17 cellular contexts compared by ENCODE assay signal in the genomic region with DNA sequence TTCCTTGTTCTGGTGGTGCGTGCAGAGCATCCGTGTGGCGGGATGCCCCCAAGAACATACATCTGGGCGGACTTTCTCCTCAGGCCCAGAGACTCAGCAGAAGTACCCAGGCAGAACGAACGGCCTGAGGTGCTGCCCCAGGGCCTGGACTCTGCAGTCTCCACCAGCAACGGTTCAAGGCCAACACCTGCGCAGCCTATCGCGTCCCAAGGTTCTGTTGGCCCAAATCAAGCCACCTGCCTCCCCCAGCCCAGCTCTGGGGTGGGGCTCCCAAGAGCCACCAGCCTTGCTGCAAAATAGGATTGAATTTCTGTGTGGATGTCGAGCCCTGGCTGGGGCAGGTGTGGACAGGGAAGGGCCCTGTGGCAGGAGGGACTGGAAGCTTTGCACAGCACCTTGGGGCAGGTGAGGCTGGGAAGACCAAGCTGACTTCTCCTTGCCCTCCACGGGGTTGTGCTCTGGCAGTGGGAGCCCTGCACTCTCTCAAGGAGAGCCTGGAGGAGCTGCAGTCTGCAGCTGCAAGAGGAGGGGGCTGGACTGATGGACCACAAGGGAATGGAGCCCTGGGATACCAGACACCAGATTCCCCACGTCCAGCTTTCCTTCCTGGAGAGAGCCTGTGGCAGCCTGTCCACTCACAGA.
DNase-seq lines count a peak whose midpoint lies in the region; ATAC-seq and TF ChIP-seq lines count a peak whose summit lies in the region.
"Had no signal": no experiment of that assay in that cellular context is flagged by ENCODE, and none has a peak within 500 bp of the region (broad histone marks: within the 10 kb centered on the region; RNA-seq: fewer than 3 reads in every experiment).

No MANE protein-coding gene starts in this region.

- H3K18ac ChIP-seq in trophoblast cell (ENCODE audit: low read length), result no peak overlapping the region

- H3K4me1 ChIP-seq in trophoblast cell (ENCODE audit: control insufficient read depth in 1 of 2, insufficient read depth in 2 of 2, low read length in 2 of 2) (no peaks in the 10 kb centered on the region), hepatocyte (ENCODE audit: insufficient read depth) (no peaks in the 10 kb centered on the region)

- H2AK5ac ChIP-seq in trophoblast cell (ENCODE audit: low read length), result no peak overlapping the region

- ATAC-seq in natural killer cell treated with Interleukin-12 subunit alpha and Interleukin-12 subunit beta and Interleukin-15 and Interleukin-18, amount 100 ng/mL, for 72 hours, result peak; percentile 17 to 25
- ATAC-seq in natural killer cell (no peak), GM18498 (IDR thresholded peaks at IDR 0.05; ENCODE audit: unreplicated experiment) (no peak)

- no peak for DNase-seq in natural killer cell treated with Interleukin-12 subunit alpha and Interleukin-12 subunit beta and Interleukin-15 and Interleukin-18, amount 100 ng/mL, for 72 hours (ENCODE audit: low spot score)
- no peak for DNase-seq in natural killer cell
- DNase-seq in islet precursor cell, result peak; percentile 31
- no peak for DNase-seq in trophoblast cell
- DNase-seq in D341Med (ENCODE audit: low spot score), result no peak
- DNase-seq in hepatocyte (ENCODE audit: low spot score), result no peak
- DNase-seq: ACHN; BE2C; C1 segment of cervical spinal cord; CD4-positive, CD25-positive, alpha-beta regulatory T cell; CD8-positive, alpha-beta memory T cell; COR-L47; GM23248; HCEC 1CT had no signal

- H2AFZ ChIP-seq in trophoblast cell (ENCODE audit: insufficient read depth, low read length, poor library complexity) (no peak overlapping the region), hepatocyte (no peak overlapping the region)
- H2AFZ ChIP-seq: GM23248 had no signal

- peak overlapping the region; percentile 4 for H3K4me3 ChIP-seq in trophoblast cell (ENCODE audit: low read depth, low read length)
- no peak overlapping the region for H3K4me3 ChIP-seq in hepatocyte
- H3K4me3 ChIP-seq: GM23248 had no signal

- no peaks in the 10 kb centered on the region for H3K27me3 Mint-ChIP-seq in natural killer cell treated with Interleukin-12 subunit alpha and Interleukin-12 subunit beta and Interleukin-15 and Interleukin-18, amount 100 ng/mL, for 72 hours
- H3K27me3 Mint-ChIP-seq in natural killer cell (ENCODE audit: low read depth in 2 of 2), result peaks cover 5 to 11% of the 10 kb centered on the region in 2 donors
- H3K27me3 Mint-ChIP-seq: CD4-positive, CD25-positive, alpha-beta regulatory T cell; IgD-negative memory B cell had no signal

- H3K4me1 Mint-ChIP-seq in natural killer cell treated with Interleukin-12 subunit alpha and Interleukin-12 subunit beta and Interleukin-15 and Interleukin-18, amount 100 ng/mL, for 72 hours (ENCODE audit: low read depth in 2 of 2), result no peaks in the 10 kb centered on the region
- no peaks in the 10 kb centered on the region for H3K4me1 Mint-ChIP-seq in natural killer cell
- H3K4me1 Mint-ChIP-seq: CD4-positive, CD25-positive, alpha-beta regulatory T cell; CD8-positive, alpha-beta memory T cell; IgD-negative memory B cell had no signal

- H3K9me3 Mint-ChIP-seq in natural killer cell treated with Interleukin-12 subunit alpha and Interleukin-12 subunit beta and Interleukin-15 and Interleukin-18, amount 100 ng/mL, for 72 hours, result no peaks in the 10 kb centered on the region
- no peaks in the 10 kb centered on the region for H3K9me3 Mint-ChIP-seq in natural killer cell

- H3K9me3 ChIP-seq in trophoblast cell (ENCODE audit: insufficient read depth, low read depth, low read length) (no peaks in the 10 kb centered on the region), hepatocyte (ENCODE audit: low read depth) (no peaks in the 10 kb centered on the region)
- H3K9me3 ChIP-seq: BE2C had no signal

- no CpG with 5 or more reads among the region's 13 CpGs for WGBS in trophoblast cell (ENCODE audit: extremely low coverage, insufficient coverage, insufficient read length)
- 91% methylated on average over 13 of the region's 13 CpGs for WGBS in hepatocyte (ENCODE audit: low lambda C conversion rate, missing lambda C conversion rate)

- peak overlapping the region; percentile 26 for H4K12ac ChIP-seq in trophoblast cell (ENCODE audit: low read depth, low read length)

- no peak overlapping the region for H2BK5ac ChIP-seq in trophoblast cell (ENCODE audit: low read depth, low read length, poor library complexity)

- no peak overlapping the region for H3K4me3 Mint-ChIP-seq in natural killer cell treated with Interleukin-12 subunit alpha and Interleukin-12 subunit beta and Interleukin-15 and Interleukin-18, amount 100 ng/mL, for 72 hours
- H3K4me3 Mint-ChIP-seq in natural killer cell, result no peak overlapping the region
- H3K4me3 Mint-ChIP-seq: CD4-positive, CD25-positive, alpha-beta regulatory T cell; CD8-positive, alpha-beta memory T cell had no signal

- no peaks in the 10 kb centered on the region for H3K36me3 ChIP-seq in trophoblast cell (ENCODE audit: control insufficient read depth in 1 of 2, insufficient read depth in 2 of 2, low read length in 2 of 2)
- H3K36me3 ChIP-seq in hepatocyte (replicated peaks; ENCODE audit: insufficient read depth, low read depth), result no peaks in the 10 kb centered on the region

- H3K27ac ChIP-seq in trophoblast cell (ENCODE audit: low read depth, low read length) (no peak overlapping the region), hepatocyte (no peak overlapping the region)
- H3K27ac ChIP-seq: GM23248, HL-60 had no signal

- no peaks in the 10 kb centered on the region for H3K36me3 Mint-ChIP-seq in natural killer cell treated with Interleukin-12 subunit alpha and Interleukin-12 subunit beta and Interleukin-15 and Interleukin-18, amount 100 ng/mL, for 72 hours
- no peaks in the 10 kb centered on the region for H3K36me3 Mint-ChIP-seq in natural killer cell
- H3K36me3 Mint-ChIP-seq: CD4-positive, CD25-positive, alpha-beta regulatory T cell; CD8-positive, alpha-beta memory T cell; IgD-negative memory B cell had no signal

- H3K23ac ChIP-seq in trophoblast cell (ENCODE audit: low read length), result no peak overlapping the region

- H3K4ac ChIP-seq in trophoblast cell (ENCODE audit: low read depth, low read length), result no peak overlapping the region

- H3K27me3 ChIP-seq in trophoblast cell (ENCODE audit: insufficient read depth, low read length) (no peaks in the 10 kb centered on the region), hepatocyte (no peaks in the 10 kb centered on the region)
- H3K27me3 ChIP-seq: BE2C had no signal

- H3K79me2 ChIP-seq in trophoblast cell (ENCODE audit: control insufficient read depth, insufficient read depth, low read length, poor library complexity), result no peaks in the 10 kb centered on the region
- no peaks in the 10 kb centered on the region for H3K79me2 ChIP-seq in hepatocyte

- H2BK120ac ChIP-seq in trophoblast cell (ENCODE audit: insufficient read depth, low read length, poor library complexity), result no peak overlapping the region

- no peak overlapping the region for H3K14ac ChIP-seq in trophoblast cell (ENCODE audit: low read length)

- H4K91ac ChIP-seq in trophoblast cell (ENCODE audit: low read depth, low read length), result no peak overlapping the region

- TF ChIP-seq CTCF in natural killer cell (IDR thresholded peaks at IDR 0.05), result no peak
- no peak for TF ChIP-seq CTCF in hepatocyte (IDR thresholded peaks at IDR 0.05; ENCODE audit: poor library complexity)

- no peaks in the 10 kb centered on the region for H3K9me2 ChIP-seq in hepatocyte (replicated peaks; ENCODE audit: insufficient read depth)

- H3K9ac ChIP-seq in trophoblast cell (ENCODE audit: low read length), result no peak overlapping the region
- H3K9ac ChIP-seq: GM23248 had no signal

- intact Hi-C loops in natural killer cell (cut with micrococcal nuclease), result no loop called here

- H3K4me2 ChIP-seq in trophoblast cell (ENCODE audit: low read length) (no peak overlapping the region), hepatocyte (no peak overlapping the region)

- H4K20me1 ChIP-seq in hepatocyte (ENCODE audit: insufficient read depth, poor library complexity, severe bottlenecking), result no peaks in the 10 kb centered on the region

- H4K8ac ChIP-seq in trophoblast cell (ENCODE audit: low read depth, low read length), result no peak overlapping the region

- no peak overlapping the region for H3K27ac Mint-ChIP-seq in natural killer cell treated with Interleukin-12 subunit alpha and Interleukin-12 subunit beta and Interleukin-15 and Interleukin-18, amount 100 ng/mL, for 72 hours
- no peak overlapping the region for H3K27ac Mint-ChIP-seq in natural killer cell
- H3K27ac Mint-ChIP-seq: CD4-positive, CD25-positive, alpha-beta regulatory T cell; CD8-positive, alpha-beta memory T cell; IgD-negative memory B cell had no signal

- no peaks in the 10 kb centered on the region for H3K79me1 ChIP-seq in trophoblast cell (ENCODE audit: low read length)

- no peak overlapping the region for H2BK12ac ChIP-seq in trophoblast cell (ENCODE audit: low read length)

Comparison
In these comparisons a context has a peak if more than half of its experiments do, and no peak if none do; other contexts are left out.
1. ATAC-seq: peak in natural killer cell treated with Interleukin-12 subunit alpha and Interleukin-12 subunit beta and Interleukin-15 and Interleukin-18, amount 100 ng/mL, for 72 hours (2 of 2); none in natural killer cell (0 of 3) and GM18498 (single experiment).